In genomic region chr1:167529829-167530474, GRCh38 we compare ENCODE assay signal across 16 cellular contexts. TPM values are rescaled to one million over a fixed set of nuclear protein-coding genes. Genes with fewer than 3 reads are reported as not detected.
DNase-seq lines count a peak whose midpoint lies in the region; ATAC-seq, FAIRE-seq and TF ChIP-seq lines count a peak whose summit lies in the region.
"Had no signal": no experiment of that assay in that cellular context is flagged by ENCODE, and none has a peak within 500 bp of the region (broad histone marks: within the 10 kb centered on the region; RNA-seq: fewer than 3 reads in every experiment).

No MANE protein-coding gene starts in this region.

- DNase-seq in GM12892 (ENCODE audit: insufficient read length) (no peak), NCI-H524 (lab: John Stamatoyannopoulos, UW) (peak; percentile 67 to 85), choroid plexus epithelial cell (ENCODE audit: low read depth) (peak; percentile 56), occipital lobe (lab: John Stamatoyannopoulos, UW) (peak; percentile 18), urothelium cell line (ENCODE audit: low spot score) (no peak), NCI-H748 treated with DMSO at 0.1 percent for 48 hours (lab: John Stamatoyannopoulos, UW) (no peak)
- DNase-seq: activated effector memory CD4-positive, alpha-beta T cell treated with anti-CD3 and anti-CD28 coated beads, Interleukin-2, amount 50 U/mL, for 16 hours; Kasumi-1; naive thymus-derived CD4-positive, alpha-beta T cell; NCI-H187 treated with DMSO at 0.1 percent for 48 hours; psoas muscle; stomach had no signal

- no peak for TF ChIP-seq CTCF in choroid plexus epithelial cell (conservative IDR thresholded peaks at IDR 0.05; ENCODE audit: low read depth, low read length)

- FAIRE-seq in GM12892 (lab: Jason Lieb, UNC) = peak; percentile 17
- no peak for FAIRE-seq in urothelium cell line (lab: Jason Lieb, UNC)
- FAIRE-seq: astrocyte, GM12891 had no signal

- TF ChIP-seq POLR2A in GM12892 (IDR thresholded peaks at IDR 0.05; ENCODE audit: low read depth, low read length) = no peak

- no peak for ATAC-seq in HG03039 (IDR thresholded peaks at IDR 0.05; ENCODE audit: unreplicated experiment)
- ATAC-seq: naive thymus-derived CD4-positive, alpha-beta T cell; psoas muscle had no signal

- no peak overlapping the region for H3K4me3 ChIP-seq in choroid plexus epithelial cell (ENCODE audit: low read depth, low read length)
- H3K4me3 ChIP-seq: esophagus muscularis mucosa, psoas muscle, stomach had no signal

RNA-seq across cellular contexts. Expression of gene CD247, which starts 11.6 kb away (rescaled TPM):
- polyA plus RNA-seq in GM12892 (2012; ENCODE audit: missing spikeins) = 1.1 TPM
- total RNA-seq in occipital lobe = 2.3 TPM
- total RNA-seq: astrocyte had no signal

RNA-seq across cellular contexts. Expression of gene CREG1, which starts 23.6 kb away (rescaled TPM):
- polyA plus RNA-seq in GM12892 (2012; ENCODE audit: missing spikeins) = 15.2 TPM
- total RNA-seq in occipital lobe = 45.4 TPM

Comparison
In these comparisons a context has a peak if more than half of its experiments do, and no peak if none do; other contexts are left out.
1. DNase-seq: peak in NCI-H524 (2 of 2), choroid plexus epithelial cell (single experiment) and occipital lobe (single experiment); none in GM12892 (single experiment), urothelium cell line (single experiment) and NCI-H748 treated with DMSO at 0.1 percent for 48 hours (single experiment).